Comparison of ENCODE assay signal across 1 cellular context in the genomic region with DNA sequence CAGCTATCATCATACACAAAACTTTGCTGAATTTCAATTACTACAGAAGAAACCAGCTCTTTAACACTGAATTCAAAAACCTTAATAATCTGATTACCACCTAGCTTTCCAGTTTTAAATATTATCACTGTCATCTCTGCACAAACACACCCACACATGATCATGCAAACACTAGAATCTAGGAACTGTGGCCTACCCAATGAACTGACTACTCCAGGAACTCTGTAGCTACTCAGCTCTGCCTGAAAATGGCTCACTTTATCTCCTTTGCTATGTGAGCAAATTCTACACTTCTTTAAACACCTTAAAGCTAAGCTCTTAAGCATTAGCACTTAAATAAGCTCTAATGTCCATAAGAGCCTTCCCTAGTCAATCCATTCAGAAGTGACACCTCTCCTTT.
TF ChIP-seq lines count a peak whose summit lies in the region.

No MANE protein-coding gene starts in this region.

TF ChIP-seq in GM23338, 12 proteins besides CTCF, POLR2A, EP300 and RAD21 (continued from another document):
- TF ChIP-seq, protein P1, sequence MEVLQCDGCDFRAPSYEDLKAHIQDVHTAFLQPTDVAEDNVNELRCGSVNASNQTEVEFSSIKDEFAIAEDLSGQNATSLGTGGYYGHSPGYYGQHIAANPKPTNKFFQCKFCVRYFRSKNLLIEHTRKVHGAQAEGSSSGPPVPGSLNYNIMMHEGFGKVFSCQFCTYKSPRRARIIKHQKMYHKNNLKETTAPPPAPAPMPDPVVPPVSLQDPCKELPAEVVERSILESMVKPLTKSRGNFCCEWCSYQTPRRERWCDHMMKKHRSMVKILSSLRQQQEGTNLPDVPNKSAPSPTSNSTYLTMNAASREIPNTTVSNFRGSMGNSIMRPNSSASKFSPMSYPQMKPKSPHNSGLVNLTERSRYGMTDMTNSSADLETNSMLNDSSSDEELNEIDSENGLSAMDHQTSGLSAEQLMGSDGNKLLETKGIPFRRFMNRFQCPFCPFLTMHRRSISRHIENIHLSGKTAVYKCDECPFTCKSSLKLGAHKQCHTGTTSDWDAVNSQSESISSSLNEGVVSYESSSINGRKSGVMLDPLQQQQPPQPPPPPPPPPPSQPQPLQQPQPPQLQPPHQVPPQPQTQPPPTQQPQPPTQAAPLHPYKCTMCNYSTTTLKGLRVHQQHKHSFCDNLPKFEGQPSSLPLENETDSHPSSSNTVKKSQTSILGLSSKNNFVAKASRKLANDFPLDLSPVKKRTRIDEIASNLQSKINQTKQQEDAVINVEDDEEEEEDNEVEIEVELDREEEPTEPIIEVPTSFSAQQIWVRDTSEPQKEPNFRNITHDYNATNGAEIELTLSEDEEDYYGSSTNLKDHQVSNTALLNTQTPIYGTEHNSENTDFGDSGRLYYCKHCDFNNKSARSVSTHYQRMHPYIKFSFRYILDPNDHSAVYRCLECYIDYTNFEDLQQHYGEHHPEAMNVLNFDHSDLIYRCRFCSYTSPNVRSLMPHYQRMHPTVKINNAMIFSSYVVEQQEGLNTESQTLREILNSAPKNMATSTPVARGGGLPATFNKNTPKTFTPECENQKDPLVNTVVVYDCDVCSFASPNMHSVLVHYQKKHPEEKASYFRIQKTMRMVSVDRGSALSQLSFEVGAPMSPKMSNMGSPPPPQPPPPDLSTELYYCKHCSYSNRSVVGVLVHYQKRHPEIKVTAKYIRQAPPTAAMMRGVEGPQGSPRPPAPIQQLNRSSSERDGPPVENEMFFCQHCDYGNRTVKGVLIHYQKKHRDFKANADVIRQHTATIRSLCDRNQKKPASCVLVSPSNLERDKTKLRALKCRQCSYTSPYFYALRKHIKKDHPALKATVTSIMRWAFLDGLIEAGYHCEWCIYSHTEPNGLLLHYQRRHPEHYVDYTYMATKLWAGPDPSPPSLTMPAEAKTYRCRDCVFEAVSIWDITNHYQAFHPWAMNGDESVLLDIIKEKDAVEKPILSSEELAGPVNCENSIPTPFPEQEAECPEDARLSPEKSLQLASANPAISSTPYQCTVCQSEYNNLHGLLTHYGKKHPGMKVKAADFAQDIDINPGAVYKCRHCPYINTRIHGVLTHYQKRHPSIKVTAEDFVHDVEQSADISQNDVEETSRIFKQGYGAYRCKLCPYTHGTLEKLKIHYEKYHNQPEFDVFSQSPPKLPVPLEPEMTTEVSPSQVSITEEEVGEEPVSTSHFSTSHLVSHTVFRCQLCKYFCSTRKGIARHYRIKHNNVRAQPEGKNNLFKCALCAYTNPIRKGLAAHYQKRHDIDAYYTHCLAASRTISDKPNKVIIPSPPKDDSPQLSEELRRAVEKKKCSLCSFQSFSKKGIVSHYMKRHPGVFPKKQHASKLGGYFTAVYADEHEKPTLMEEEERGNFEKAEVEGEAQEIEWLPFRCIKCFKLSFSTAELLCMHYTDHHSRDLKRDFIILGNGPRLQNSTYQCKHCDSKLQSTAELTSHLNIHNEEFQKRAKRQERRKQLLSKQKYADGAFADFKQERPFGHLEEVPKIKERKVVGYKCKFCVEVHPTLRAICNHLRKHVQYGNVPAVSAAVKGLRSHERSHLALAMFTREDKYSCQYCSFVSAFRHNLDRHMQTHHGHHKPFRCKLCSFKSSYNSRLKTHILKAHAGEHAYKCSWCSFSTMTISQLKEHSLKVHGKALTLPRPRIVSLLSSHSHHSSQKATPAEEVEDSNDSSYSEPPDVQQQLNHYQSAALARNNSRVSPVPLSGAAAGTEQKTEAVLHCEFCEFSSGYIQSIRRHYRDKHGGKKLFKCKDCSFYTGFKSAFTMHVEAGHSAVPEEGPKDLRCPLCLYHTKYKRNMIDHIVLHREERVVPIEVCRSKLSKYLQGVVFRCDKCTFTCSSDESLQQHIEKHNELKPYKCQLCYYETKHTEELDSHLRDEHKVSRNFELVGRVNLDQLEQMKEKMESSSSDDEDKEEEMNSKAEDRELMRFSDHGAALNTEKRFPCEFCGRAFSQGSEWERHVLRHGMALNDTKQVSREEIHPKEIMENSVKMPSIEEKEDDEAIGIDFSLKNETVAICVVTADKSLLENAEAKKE (CRISPR knock-in tag; IDR thresholded peaks at IDR 0.05), result no peak
TF ChIP-seq in GM23338: peak in this region for 0.
